In genomic region chr3:119557192-119557873, GRCh38 we compare ENCODE assay signal across 25 cellular contexts. TPM values are rescaled to one million over a fixed set of nuclear protein-coding genes. Genes with fewer than 3 reads are reported as not detected.
A peak's percentile ranks its signal among the peaks of the same experiment; 100 is the strongest.
DNase-seq lines count a peak whose midpoint lies in the region; ATAC-seq and TF ChIP-seq lines count a peak whose summit lies in the region.
"Had no signal": no experiment of that assay in that cellular context is flagged by ENCODE, and none has a peak within 500 bp of the region (broad histone marks: within the 10 kb centered on the region; RNA-seq: fewer than 3 reads in every experiment).

No MANE protein-coding gene starts in this region.

- DNase-seq in activated CD4-positive, alpha-beta T cell treated with anti-CD3 and anti-CD28 coated beads, Interleukin-2, amount 10 ng/mL, durations not matched to agents 7 days and 5 days: no peak
- DNase-seq in activated CD4-positive, alpha-beta T cell treated with anti-CD3 and anti-CD28 coated beads, Interleukin-2, amount 50 U/mL, for 4 hours: no peak
- DNase-seq in GM12865 (ENCODE audit: low read depth): no peak
- DNase-seq in activated CD8-positive, alpha-beta T cell treated with anti-CD3 and anti-CD28 coated beads for 36 hours: no peak
- DNase-seq in naive B cell: no peak
- no peak for DNase-seq in foreskin melanocyte
- DNase-seq in RWPE1 (ENCODE audit: low spot score): no peak
- DNase-seq: GF-D8; head of caudate nucleus; kidney glomerular epithelial cell; lower lobe of right lung; NCI-H1105; NCI-H2029; NCI-H2227 treated with DMSO at 0.1 percent for 48 hours; NCI-H69; stimulated activated CD4-positive, alpha-beta T cell treated with anti-CD3 and anti-CD28 coated beads, Interleukin-2, amount 100 ng/mL, for 48 hours; stomach; transverse colon had no signal

- H3K27me3 Mint-ChIP-seq in activated CD4-positive, alpha-beta T cell treated with anti-CD3 and anti-CD28 coated beads, Interleukin-2, amount 10 ng/mL, durations not matched to agents 7 days and 5 days: no peaks in the 10 kb centered on the region
- H3K27me3 Mint-ChIP-seq in activated CD8-positive, alpha-beta T cell treated with anti-CD3 and anti-CD28 coated beads for 36 hours: no peaks in the 10 kb centered on the region
- H3K27me3 Mint-ChIP-seq in naive B cell: no peaks in the 10 kb centered on the region

- H3K4me1 Mint-ChIP-seq in activated CD4-positive, alpha-beta T cell treated with anti-CD3 and anti-CD28 coated beads, Interleukin-2, amount 10 ng/mL, durations not matched to agents 7 days and 5 days: peaks cover 54% of the 10 kb centered on the region
- peaks cover 41% of the 10 kb centered on the region for H3K4me1 Mint-ChIP-seq in activated CD8-positive, alpha-beta T cell treated with anti-CD3 and anti-CD28 coated beads for 36 hours (ENCODE audit: low read depth)
- peaks cover 31 to 51% (median 46%) of the 10 kb centered on the region in 3 donors for H3K4me1 Mint-ChIP-seq in naive B cell

- intact Hi-C loops in activated CD8-positive, alpha-beta T cell treated with anti-CD3 and anti-CD28 coated beads for 36 hours (cut with micrococcal nuclease): loop anchor here (5.0 kb wide), 1 partner anchor 50 kb away; no protein-coding TSS in a partner anchor

- peaks cover 9% of the 10 kb centered on the region for H3K36me3 Mint-ChIP-seq in activated CD4-positive, alpha-beta T cell treated with anti-CD3 and anti-CD28 coated beads, Interleukin-2, amount 10 ng/mL, durations not matched to agents 7 days and 5 days (ENCODE audit: low read depth)
- peaks cover 16% of the 10 kb centered on the region for H3K36me3 Mint-ChIP-seq in activated CD8-positive, alpha-beta T cell treated with anti-CD3 and anti-CD28 coated beads for 36 hours (ENCODE audit: low read depth)
- H3K36me3 Mint-ChIP-seq in naive B cell: no peaks in the 10 kb centered on the region

- H3K4me3 Mint-ChIP-seq in activated CD4-positive, alpha-beta T cell treated with anti-CD3 and anti-CD28 coated beads, Interleukin-2, amount 10 ng/mL, durations not matched to agents 7 days and 5 days: peak overlapping the region; percentile 73
- H3K4me3 Mint-ChIP-seq in activated CD8-positive, alpha-beta T cell treated with anti-CD3 and anti-CD28 coated beads for 36 hours: peak overlapping the region; percentile 40
- peak overlapping the region in 5 of 8 donors; percentile 17 to 75 (median 51) for H3K4me3 Mint-ChIP-seq in naive B cell

- peak overlapping the region; percentile 96 for H3K4me3 ChIP-seq in GM12865 (ENCODE audit: low read depth, low read length)
- H3K4me3 ChIP-seq: A549, lower lobe of right lung, right atrium auricular region, stomach, transverse colon had no signal

- no peak overlapping the region for H3K27ac ChIP-seq in RWPE1
- H3K27ac ChIP-seq: A549, lower lobe of right lung, parathyroid adenoma, right atrium auricular region, stomach, transverse colon had no signal

- TF ChIP-seq CTCF in GM12865 (IDR thresholded peaks at IDR 0.05; ENCODE audit: insufficient read depth, low read depth, low read length, missing control alignments) (no peak), RWPE1 (conservative IDR thresholded peaks at IDR 0.05; ENCODE audit: low read depth) (no peak)
- TF ChIP-seq CTCF in activated CD8-positive, alpha-beta T cell treated with anti-CD3 and anti-CD28 coated beads for 36 hours (IDR thresholded peaks at IDR 0.05): no peak

- H3K9me3 Mint-ChIP-seq in activated CD4-positive, alpha-beta T cell treated with anti-CD3 and anti-CD28 coated beads, Interleukin-2, amount 10 ng/mL, durations not matched to agents 7 days and 5 days: no peaks in the 10 kb centered on the region
- H3K9me3 Mint-ChIP-seq in activated CD8-positive, alpha-beta T cell treated with anti-CD3 and anti-CD28 coated beads for 36 hours: no peaks in the 10 kb centered on the region
- no peaks in the 10 kb centered on the region for H3K9me3 Mint-ChIP-seq in naive B cell

- CTCF ChIA-PET in activated CD4-positive, alpha-beta T cell treated with anti-CD3 and anti-CD28 coated beads, Interleukin-2, amount 10 ng/mL, durations not matched to agents 7 days and 5 days (lab: Charles Lee): interaction anchor here (0.7 kb wide), 1 partner anchor 43 kb away, joined by 3 read pairs; no protein-coding TSS in a partner anchor
- CTCF ChIA-PET in activated CD8-positive, alpha-beta T cell treated with anti-CD3 and anti-CD28 coated beads for 36 hours (lab: Charles Lee): interaction anchor here (2.5 to 3.0 kb wide), 2 partner anchors 24 to 123 kb away, joined by 7 to 12 read pairs; no protein-coding TSS in a partner anchor
- CTCF ChIA-PET in RWPE1 (lab: Yijun Ruan, JAX): no interaction called here

- H3K27ac Mint-ChIP-seq in activated CD4-positive, alpha-beta T cell treated with anti-CD3 and anti-CD28 coated beads, Interleukin-2, amount 10 ng/mL, durations not matched to agents 7 days and 5 days: peak overlapping the region; percentile 82
- peak overlapping the region; percentile 77 for H3K27ac Mint-ChIP-seq in activated CD8-positive, alpha-beta T cell treated with anti-CD3 and anti-CD28 coated beads for 36 hours
- H3K27ac Mint-ChIP-seq in naive B cell: peak overlapping the region in 2 of 6 donors; percentile 10 to 98

- ATAC-seq in activated CD8-positive, alpha-beta T cell treated with anti-CD3 and anti-CD28 coated beads for 36 hours: no peak
- ATAC-seq in naive B cell (ENCODE audit: low read depth in 2 of 2) (no peak), HG03139 (IDR thresholded peaks at IDR 0.05; ENCODE audit: unreplicated experiment) (no peak)
- ATAC-seq: A549, lower lobe of right lung had no signal

- POLR2A ChIA-PET in activated CD4-positive, alpha-beta T cell treated with anti-CD3 and anti-CD28 coated beads, Interleukin-2, amount 10 ng/mL, durations not matched to agents 7 days and 5 days (lab: Charles Lee): interaction anchor here (1.0 kb wide), 1 partner anchor 94 kb away, joined by 3 read pairs; the partner anchor contains the start of gene TMEM39A
- POLR2A ChIA-PET in activated CD8-positive, alpha-beta T cell treated with anti-CD3 and anti-CD28 coated beads for 36 hours (lab: Charles Lee): interaction anchor here (1.4 to 3.1 kb wide), 3 partner anchors 21 to 59 kb away, joined by 3 to 14 read pairs (median 4); partner anchors contain the start of gene TIMMDC1
- POLR2A ChIA-PET in RWPE1 (lab: Yijun Ruan, JAX; ENCODE audit: low non-redundant PET): no interaction called here

RNA-seq across cellular contexts. Expression of gene CD80, which starts 2.1 kb away (rescaled TPM):
- 1 to 10 TPM; 7.2 to 7.4 TPM for total RNA-seq in activated CD4-positive, alpha-beta T cell treated with anti-CD3 and anti-CD28 coated beads, Interleukin-2, amount 10 ng/mL, durations not matched to agents 7 days and 5 days
- total RNA-seq in activated CD8-positive, alpha-beta T cell treated with anti-CD3 and anti-CD28 coated beads for 36 hours: 10 to 100 TPM in 1 of 2 experiments, 1 to 10 TPM in 1; 7.1 to 10.2 TPM
- 1 to 10 TPM in 1 of 6 donors, under 1 TPM in 4, not detected in 1; 0.60 to 1.1 (median 0.94) TPM for polyA plus RNA-seq in naive B cell (ENCODE audit: low read depth in 6 of 6)
- total RNA-seq: RPMI7951 had no signal
- polyA plus RNA-seq: BJ, neural cell had no signal

RNA-seq across cellular contexts. Expression of gene ADPRH, which starts 22.0 kb away (rescaled TPM):
- 1 to 10 TPM; 1.4 to 1.8 TPM for total RNA-seq in activated CD4-positive, alpha-beta T cell treated with anti-CD3 and anti-CD28 coated beads, Interleukin-2, amount 10 ng/mL, durations not matched to agents 7 days and 5 days
- total RNA-seq in activated CD8-positive, alpha-beta T cell treated with anti-CD3 and anti-CD28 coated beads for 36 hours: 1 to 10 TPM; 5.7 to 5.9 TPM
- polyA plus RNA-seq in naive B cell (ENCODE audit: low read depth in 6 of 6): 10 to 100 TPM; 10.4 to 16.8 (median 14.4) TPM

RNA-seq across cellular contexts. Expression of gene PLA1A, which starts 40.4 kb away (rescaled TPM):
- not detected for total RNA-seq in activated CD4-positive, alpha-beta T cell treated with anti-CD3 and anti-CD28 coated beads, Interleukin-2, amount 10 ng/mL, durations not matched to agents 7 days and 5 days
- total RNA-seq in activated CD8-positive, alpha-beta T cell treated with anti-CD3 and anti-CD28 coated beads for 36 hours: not detected
- polyA plus RNA-seq in naive B cell (ENCODE audit: low read depth in 6 of 6): not detected
- total RNA-seq: RPMI7951 had no signal
- polyA plus RNA-seq: BJ, neural cell had no signal

RNA-seq across cellular contexts. Expression of gene TIMMDC1, which starts 59.0 kb away (rescaled TPM):
- total RNA-seq in activated CD4-positive, alpha-beta T cell treated with anti-CD3 and anti-CD28 coated beads, Interleukin-2, amount 10 ng/mL, durations not matched to agents 7 days and 5 days: 10 to 100 TPM; 67.1 to 72.7 TPM
- total RNA-seq in activated CD8-positive, alpha-beta T cell treated with anti-CD3 and anti-CD28 coated beads for 36 hours: 100 to 1,000 TPM; 105 TPM
- polyA plus RNA-seq in naive B cell (ENCODE audit: low read depth in 6 of 6): 10 to 100 TPM; 57.3 to 77.6 (median 64.2) TPM
